ENCODE assay signal across 9 cellular contexts in genomic region chr4:26884486-26884988, GRCh38. TPM values are rescaled to one million over a fixed set of nuclear protein-coding genes. Genes with fewer than 3 reads are reported as not detected.
DNase-seq lines count a peak whose midpoint lies in the region; ATAC-seq and TF ChIP-seq lines count a peak whose summit lies in the region.
"Had no signal": no experiment of that assay in that cellular context is flagged by ENCODE, and none has a peak within 500 bp of the region (broad histone marks: within the 10 kb centered on the region; RNA-seq: fewer than 3 reads in every experiment).

No MANE protein-coding gene starts in this region.

- intact Hi-C loops in sigmoid colon (cut with DNase I), result no loop called here
- intact Hi-C loops in body of pancreas (cut with DNase I), result no loop called here

- no peaks in the 10 kb centered on the region for H3K36me3 ChIP-seq in duodenal mucosa (ENCODE audit: control insufficient read depth in 1 of 2, insufficient read depth in 2 of 2, low read length in 2 of 2)
- H3K36me3 ChIP-seq in sigmoid colon, result no peaks in the 10 kb centered on the region
- H3K36me3 ChIP-seq in body of pancreas (replicated peaks in 1 of 2; ENCODE audit: insufficient read depth in 1 of 2, low read depth in 2 of 2), result no peaks in the 10 kb centered on the region

- TF ChIP-seq POLR2A in sigmoid colon (IDR thresholded peaks at IDR 0.05) (no peak), body of pancreas (IDR thresholded peaks at IDR 0.05) (no peak)

- H3K9ac ChIP-seq in duodenal mucosa (ENCODE audit: low read depth in 1 of 2, low read length in 2 of 2), result peak overlapping the region in 1 of 2 donors; percentile 9

- TF ChIP-seq EP300 in sigmoid colon (IDR thresholded peaks at IDR 0.05), result no peak

- H3K27me3 ChIP-seq in duodenal mucosa (ENCODE audit: control insufficient read depth in 1 of 2, insufficient read depth in 2 of 2, low read length in 2 of 2) (no peaks in the 10 kb centered on the region), sigmoid colon (no peaks in the 10 kb centered on the region), body of pancreas (no peaks in the 10 kb centered on the region)

- TF ChIP-seq CTCF in GM12865 (IDR thresholded peaks at IDR 0.05; ENCODE audit: insufficient read depth, low read depth, low read length, missing control alignments), result no peak
- no peak for TF ChIP-seq CTCF in sigmoid colon (IDR thresholded peaks at IDR 0.05)
- TF ChIP-seq CTCF in body of pancreas (IDR thresholded peaks at IDR 0.05), result no peak

- H3K9me3 ChIP-seq in duodenal mucosa (ENCODE audit: control insufficient read depth in 1 of 2, low read length in 2 of 2) (no peaks in the 10 kb centered on the region), sigmoid colon (no peaks in the 10 kb centered on the region), body of pancreas (no peaks in the 10 kb centered on the region)

- ATAC-seq in GM19463 (IDR thresholded peaks at IDR 0.05; ENCODE audit: unreplicated experiment) (peak; percentile 46), HG03196 (IDR thresholded peaks at IDR 0.05; ENCODE audit: unreplicated experiment) (peak; percentile 52), body of pancreas (no peak)

- peak overlapping the region; percentile 17 for H3K27ac ChIP-seq in duodenal mucosa (ENCODE audit: low read depth, low read length)
- H3K27ac ChIP-seq in sigmoid colon, result no peak overlapping the region
- H3K27ac ChIP-seq in body of pancreas, result no peak overlapping the region

- DNase-seq in GM12865 (ENCODE audit: low read depth) (peak; percentile 75), DMS153 treated with DMSO at 0.1 percent for 48 hours (lab: John Stamatoyannopoulos, UW; ENCODE audit: unreplicated experiment) (no peak), activated gamma-delta T cell (lab: John Stamatoyannopoulos, UW) (no peak), sigmoid colon (no peak), body of pancreas (no peak)
- DNase-seq: glutamatergic neuron had no signal

- peak overlapping the region; percentile 26 for H3K4me3 ChIP-seq in GM12865 (ENCODE audit: low read depth, low read length)
- H3K4me3 ChIP-seq in duodenal mucosa (ENCODE audit: low read depth in 1 of 2, low read length in 2 of 2), result no peak overlapping the region
- no peak overlapping the region for H3K4me3 ChIP-seq in sigmoid colon
- no peak overlapping the region for H3K4me3 ChIP-seq in body of pancreas

- H3K4me1 ChIP-seq in duodenal mucosa (ENCODE audit: control insufficient read depth in 1 of 2, insufficient read depth in 2 of 2, low read length in 2 of 2), result peaks cover 18 to 33% of the 10 kb centered on the region in 2 donors
- H3K4me1 ChIP-seq in sigmoid colon, result peaks cover 0 to 10% (median 2%) of the 10 kb centered on the region in 4 donors
- H3K4me1 ChIP-seq in body of pancreas, result peaks cover 17% of the 10 kb centered on the region

- WGBS in sigmoid colon, 2 donors, result 48 to 77% methylated on average over 5 of the region's 5 CpGs
- WGBS in body of pancreas, 2 donors, result 74 to 90% methylated on average over 5 of the region's 5 CpGs

RNA-seq across cellular contexts. Expression of gene STIM2, which starts 23.9 kb away (rescaled TPM):
- total RNA-seq in sigmoid colon (10 to 100 TPM; 10.7 to 15.3 (median 14.7) TPM), body of pancreas (10 to 100 TPM; 10.9 to 53.4 TPM)
- polyA plus RNA-seq in sigmoid colon, result 10 to 100 TPM in 1 of 3 donors, 1 to 10 TPM in 2; 3.0 to 16.8 (median 5.5) TPM
